ENCODE assay signal across 8 cellular contexts in the genomic region with DNA sequence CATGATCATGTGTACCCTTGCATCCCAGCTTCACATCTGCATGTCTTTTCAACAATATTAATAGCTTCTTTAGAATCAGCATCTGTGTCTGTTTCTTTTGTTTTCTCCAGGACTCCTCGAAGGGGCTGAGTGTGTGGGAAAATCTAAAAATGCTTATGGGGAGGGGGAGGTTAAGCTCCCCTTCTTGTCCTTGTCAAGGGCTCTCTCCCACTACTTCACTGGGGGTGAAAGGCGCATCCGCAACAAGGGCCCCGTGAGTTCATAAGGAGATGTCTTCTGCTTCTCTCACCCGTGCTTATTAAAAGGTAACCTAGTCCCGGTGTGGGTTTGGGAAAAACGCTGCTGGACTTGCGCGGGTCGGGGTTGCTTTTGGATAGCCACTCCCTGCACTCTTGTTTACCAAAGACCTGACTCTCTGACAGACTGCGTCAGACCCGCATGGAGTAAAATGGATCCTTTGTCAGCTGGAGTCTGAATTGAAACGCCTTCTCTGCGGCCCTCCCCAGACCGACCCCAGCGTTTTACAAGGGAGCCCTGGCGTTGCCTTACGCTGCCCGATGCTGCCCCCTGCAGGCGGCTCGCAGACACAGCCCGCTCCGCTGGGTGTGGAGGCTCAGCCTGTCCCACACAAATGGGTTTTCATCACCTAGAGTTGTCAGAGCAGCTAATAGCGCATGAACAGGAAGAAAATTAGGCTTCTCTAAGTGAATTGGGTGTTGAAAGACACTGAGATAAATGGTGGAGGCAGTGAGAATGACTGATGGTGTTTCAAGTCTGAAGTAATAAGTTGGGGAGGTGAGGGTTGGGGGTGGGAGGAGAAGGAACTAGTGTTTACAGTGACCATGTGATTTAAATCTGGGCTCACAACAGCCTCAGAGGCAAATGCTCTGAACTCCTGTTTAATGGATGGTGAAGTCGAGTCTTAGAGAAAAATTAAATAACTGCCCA. TPM values are rescaled to one million over a fixed set of nuclear protein-coding genes. Genes with fewer than 3 reads are reported as not detected.
A peak's percentile ranks its signal among the peaks of the same experiment; 100 is the strongest.
DNase-seq lines count a peak whose midpoint lies in the region; TF ChIP-seq lines count a peak whose summit lies in the region.

No MANE protein-coding gene starts in this region.

- CTCF ChIA-PET in HEK293 (lab: Yijun Ruan, JAX) = interaction anchor here (0.5 to 6.4 kb wide), 46 partner anchors 10 to 626 kb away, joined by 3 to 106 read pairs (median 4); partner anchors contain the start of gene MR1
- CTCF ChIA-PET in activated naive CD4-positive, alpha-beta T cell treated with anti-CD3 and anti-CD28 coated beads, Interleukin-2, amount 10 ng/mL, durations not matched to agents 7 days and 5 days (lab: Charles Lee) = interaction anchor here (0.6 to 7.8 kb wide), 41 partner anchors 9 to 642 kb away, joined by 3 to 169 read pairs (median 7); partner anchors contain the start of genes IER5 and MR1

- H3K27me3 Mint-ChIP-seq in activated naive CD4-positive, alpha-beta T cell treated with anti-CD3 and anti-CD28 coated beads, Interleukin-2, amount 10 ng/mL, durations not matched to agents 7 days and 5 days = peaks cover 38% of the 10 kb centered on the region

- peak; percentile 71 for DNase-seq in MV-4-11 (lab: John Stamatoyannopoulos, UW)
- peak; percentile 18 for DNase-seq in SK-N-MC (ENCODE audit: low read depth, low spot score)
- DNase-seq in activated naive CD4-positive, alpha-beta T cell treated with anti-CD3 and anti-CD28 coated beads, Interleukin-2, amount 10 ng/mL, durations not matched to agents 7 days and 5 days = peak; percentile 91
- DNase-seq in glomerular visceral epithelial cell (ENCODE audit: extremely low spot score) = peak; percentile 84
- DNase-seq in ovary = peak; percentile 82 to 93 (median 90)
- peak; percentile 81 to 86 for DNase-seq in thyroid gland

- H3K4me3 ChIP-seq in HEK293 (ENCODE audit: low read depth, low read length) (no peak overlapping the region), SK-N-MC (no peak overlapping the region), ovary (peak overlapping the region; percentile 22), thyroid gland (replicated peaks in 1 of 3) (no peak overlapping the region)

- no peak for TF ChIP-seq POLR2A in ovary (IDR thresholded peaks at IDR 0.05)
- TF ChIP-seq POLR2A in thyroid gland (IDR thresholded peaks at IDR 0.05) = peak in 1 of 2 donors; percentile 16

- peak overlapping the region; percentile 63 for H3K27ac Mint-ChIP-seq in activated naive CD4-positive, alpha-beta T cell treated with anti-CD3 and anti-CD28 coated beads, Interleukin-2, amount 10 ng/mL, durations not matched to agents 7 days and 5 days

- intact Hi-C loops in ovary (cut with DNase I) = loop anchor here (2.0 to 10.0 kb wide), 7 partner anchors 55 to 628 kb away; partner anchors contain the start of genes IER5 (in 3 of the 4) and MR1 (in 2 of the 4)
- intact Hi-C loops in thyroid gland (cut with DNase I) = loop anchor here (5.0 to 10.0 kb wide), 4 partner anchors 55 to 628 kb away; partner anchors contain the start of gene IER5

- peaks cover 59% of the 10 kb centered on the region for H3K4me1 Mint-ChIP-seq in activated naive CD4-positive, alpha-beta T cell treated with anti-CD3 and anti-CD28 coated beads, Interleukin-2, amount 10 ng/mL, durations not matched to agents 7 days and 5 days

- TF ChIP-seq CTCF in HEK293 (tag by site-specific recombination; IDR thresholded peaks at IDR 0.05) = peak; percentile 93
- peak; percentile 95 to 97 (median 96) for TF ChIP-seq CTCF in ovary (IDR thresholded peaks at IDR 0.05)
- peak; percentile 94 to 98 (median 95) for TF ChIP-seq CTCF in thyroid gland (IDR thresholded peaks at IDR 0.05)

- no peaks in the 10 kb centered on the region; the same call in none of the 2 replicates for H3K9me3 ChIP-seq in ES-I3 (ENCODE audit: control insufficient read depth, insufficient read depth, low read length)
- H3K9me3 ChIP-seq in HEK293 (ENCODE audit: control insufficient read depth, insufficient read depth, low read depth, low read length) = no peaks in the 10 kb centered on the region
- H3K9me3 ChIP-seq in SK-N-MC (ENCODE audit: low read depth, low read length) = no peaks in the 10 kb centered on the region
- no peaks in the 10 kb centered on the region for H3K9me3 ChIP-seq in ovary
- H3K9me3 ChIP-seq in thyroid gland = no peaks in the 10 kb centered on the region

- H3K27me3 ChIP-seq in ovary = no peaks in the 10 kb centered on the region
- no peaks in the 10 kb centered on the region for H3K27me3 ChIP-seq in thyroid gland

- H3K27ac ChIP-seq in HEK293 (ENCODE audit: extremely low read depth, low read depth, low read length) (no peak overlapping the region), SK-N-MC (no peak overlapping the region), ovary (no peak overlapping the region), thyroid gland (no peak overlapping the region)

- no peaks in the 10 kb centered on the region for H3K36me3 ChIP-seq in ES-I3 (ENCODE audit: insufficient read depth, low read length)
- no peaks in the 10 kb centered on the region for H3K36me3 ChIP-seq in HEK293 (ENCODE audit: control insufficient read depth in 2 of 2, insufficient read depth in 1 of 2, low read length in 2 of 2)
- H3K36me3 ChIP-seq in SK-N-MC (ENCODE audit: insufficient read depth, low read length) = no peaks in the 10 kb centered on the region
- H3K36me3 ChIP-seq in ovary = no peaks in the 10 kb centered on the region
- H3K36me3 ChIP-seq in thyroid gland = no peaks in the 10 kb centered on the region

- POLR2A ChIA-PET in HEK293 (lab: Yijun Ruan, JAX) = interaction anchor here (0.6 to 12.2 kb wide), 8 partner anchors 37 to 261 kb away, joined by 3 to 163 read pairs (median 6); partner anchors contain the start of gene IER5

- WGBS in ovary, 3 donors = 5 to 8% (median 5%) methylated on average over 25 of the region's 25 CpGs
- 6 to 11% methylated on average over 25 of the region's 25 CpGs for WGBS in thyroid gland, 2 donors

- no peak for TF ChIP-seq EP300 in ovary (IDR thresholded peaks at IDR 0.05)

- H3K4me1 ChIP-seq in ES-I3 (ENCODE audit: insufficient read depth, low read length) (peaks cover 9% of the 10 kb centered on the region), HEK293 (ENCODE audit: control insufficient read depth, insufficient read depth, low read length) (no peaks in the 10 kb centered on the region), ovary (ENCODE audit: insufficient read depth) (no peaks in the 10 kb centered on the region), thyroid gland (peaks cover 3 to 12% of the 10 kb centered on the region in 2 donors)

- peaks cover 4% of the 10 kb centered on the region for H3K9me3 Mint-ChIP-seq in activated naive CD4-positive, alpha-beta T cell treated with anti-CD3 and anti-CD28 coated beads, Interleukin-2, amount 10 ng/mL, durations not matched to agents 7 days and 5 days

- H3K9ac ChIP-seq in ES-I3 (ENCODE audit: low read depth, low read length) (peak overlapping the region; percentile 47; the same call in 1 of the 2 replicates), SK-N-MC (ENCODE audit: insufficient read length) (no peak overlapping the region)

- no peak overlapping the region for H3K4me3 Mint-ChIP-seq in activated naive CD4-positive, alpha-beta T cell treated with anti-CD3 and anti-CD28 coated beads, Interleukin-2, amount 10 ng/mL, durations not matched to agents 7 days and 5 days

- peaks cover 2% of the 10 kb centered on the region for H3K36me3 Mint-ChIP-seq in activated naive CD4-positive, alpha-beta T cell treated with anti-CD3 and anti-CD28 coated beads, Interleukin-2, amount 10 ng/mL, durations not matched to agents 7 days and 5 days

TF ChIP-seq in HEK293, 187 proteins besides CTCF, POLR2A, EP300 and RAD21 (continues in another document):
- TF ChIP-seq ZNF133 (tag by site-specific recombination; IDR thresholded peaks at IDR 0.05) = no peak
- TF ChIP-seq KLF9 (tag by site-specific recombination; IDR thresholded peaks at IDR 0.05; ENCODE audit: low read depth) = 0 out of 2 replicates have a peak, but pooled peaks have one; percentile 22
- TF ChIP-seq ZBTB7A (tag by site-specific recombination; IDR thresholded peaks at IDR 0.05; ENCODE audit: low read depth) = no peak
- no peak for TF ChIP-seq SCRT2 (tag by site-specific recombination; IDR thresholded peaks at IDR 0.05)
- TF ChIP-seq GFI1B (tag by site-specific recombination; IDR thresholded peaks at IDR 0.05) = no peak
- no peak for TF ChIP-seq ZNF274 (IDR thresholded peaks at IDR 0.05; ENCODE audit: low read length)
- no peak for TF ChIP-seq ZNF274 (tag by site-specific recombination; IDR thresholded peaks at IDR 0.05; ENCODE audit: borderline replicate concordance)
- no peak for TF ChIP-seq ZNF544 (tag by site-specific recombination; IDR thresholded peaks at IDR 0.05)
- TF ChIP-seq ZNF596 (tag by site-specific recombination; IDR thresholded peaks at IDR 0.05) = no peak
- TF ChIP-seq GLI4 (tag by site-specific recombination; IDR thresholded peaks at IDR 0.05) = no peak
- TF ChIP-seq SP7 (tag by site-specific recombination; IDR thresholded peaks at IDR 0.05) = peak; percentile 72
- no peak for TF ChIP-seq ZNF48 (tag by site-specific recombination; IDR thresholded peaks at IDR 0.05)
- no peak for TF ChIP-seq ZNF248 (tag by site-specific recombination; IDR thresholded peaks at IDR 0.05)
- no peak for TF ChIP-seq ZNF280D (tag by site-specific recombination; IDR thresholded peaks at IDR 0.05)
- TF ChIP-seq ZBTB21 (tag by site-specific recombination; IDR thresholded peaks at IDR 0.05) = no peak

RNA-seq across cellular contexts. Expression of gene IER5, which starts 53.9 kb away (rescaled TPM):
- total RNA-seq in ovary = 10 to 100 TPM in 1 of 7 donors, 1 to 10 TPM in 6; 2.7 to 43.4 (median 6.8) TPM
- polyA plus RNA-seq in ovary = 1 to 10 TPM; 2.5 to 5.7 TPM
- 1 to 10 TPM; 7.2 to 7.8 (median 7.6) TPM for total RNA-seq in thyroid gland

Comparison
In these comparisons a context has a peak if more than half of its experiments do, and no peak if none do; other contexts are left out.
1. DNase-seq: peak in every context shown above with its lines; median percentile 91 in activated naive CD4-positive, alpha-beta T cell treated with anti-CD3 and anti-CD28 coated beads, Interleukin-2, amount 10 ng/mL, durations not matched to agents 7 days and 5 days; 90 in ovary; 84 in glomerular visceral epithelial cell; 84 in thyroid gland; 71 in MV-4-11; 18 in SK-N-MC.